14 cellular contexts compared by ENCODE assay signal in genomic region chr5:158880514-158881001, GRCh38.
DNase-seq lines count a peak whose midpoint lies in the region; ATAC-seq and TF ChIP-seq lines count a peak whose summit lies in the region.
"Had no signal": no experiment of that assay in that cellular context is flagged by ENCODE, and none has a peak within 500 bp of the region (broad histone marks: within the 10 kb centered on the region; RNA-seq: fewer than 3 reads in every experiment).

No MANE protein-coding gene starts in this region.

- TF ChIP-seq CTCF in activated CD8-positive, alpha-beta T cell treated with anti-CD3 and anti-CD28 coated beads for 36 hours (IDR thresholded peaks at IDR 0.05): no peak
- peak; percentile 66 for TF ChIP-seq CTCF in chondrocyte (IDR thresholded peaks at IDR 0.05)

- peak; percentile 55 for ATAC-seq in activated CD8-positive, alpha-beta T cell treated with anti-CD3 and anti-CD28 coated beads for 36 hours
- no peak for ATAC-seq in activated CD8-positive, alpha-beta T cell treated with anti-CD3 and anti-CD28 coated beads, Interleukin-2, amount 10 ng/mL, durations not matched to agents 7 days and 5 days
- ATAC-seq in stimulated activated memory B cell treated with anti-CD40 and anti-IgM and Interleukin-4, amounts not matched to agents 10 μg/mL and 1 μg/mL and 100 μg/mL, for 72 hours: peak; percentile 49
- ATAC-seq in GM21576 (IDR thresholded peaks at IDR 0.05; ENCODE audit: unreplicated experiment) (no peak), GM18907 (IDR thresholded peaks at IDR 0.05; ENCODE audit: unreplicated experiment) (no peak)
- ATAC-seq: HCT116, K562, left ventricle myocardium superior had no signal

- no peak overlapping the region for H3K4me3 Mint-ChIP-seq in activated CD8-positive, alpha-beta T cell treated with anti-CD3 and anti-CD28 coated beads for 36 hours
- no peak overlapping the region for H3K4me3 Mint-ChIP-seq in activated CD8-positive, alpha-beta T cell treated with anti-CD3 and anti-CD28 coated beads, Interleukin-2, amount 10 ng/mL, durations not matched to agents 7 days and 5 days
- H3K4me3 Mint-ChIP-seq in chondrocyte (ENCODE audit: unreplicated experiment): no peak overlapping the region
- H3K4me3 Mint-ChIP-seq in stimulated activated memory B cell treated with anti-CD40 and anti-IgM and Interleukin-4, amounts not matched to agents 10 μg/mL and 1 μg/mL and 100 μg/mL, for 72 hours: peak overlapping the region; percentile 74
- H3K4me3 Mint-ChIP-seq: activated CD4-positive, alpha-beta T cell treated with anti-CD3 and anti-CD28 coated beads, Interleukin-2, amount 10 ng/mL, durations not matched to agents 7 days and 5 days; activated naive CD8-positive, alpha-beta T cell had no signal

- peaks cover 16% of the 10 kb centered on the region for H3K4me1 Mint-ChIP-seq in activated CD8-positive, alpha-beta T cell treated with anti-CD3 and anti-CD28 coated beads for 36 hours (ENCODE audit: low read depth)
- H3K4me1 Mint-ChIP-seq in activated CD8-positive, alpha-beta T cell treated with anti-CD3 and anti-CD28 coated beads, Interleukin-2, amount 10 ng/mL, durations not matched to agents 7 days and 5 days (ENCODE audit: low read depth): peaks cover 4% of the 10 kb centered on the region
- peaks cover 85% of the 10 kb centered on the region for H3K4me1 Mint-ChIP-seq in chondrocyte (ENCODE audit: low read depth)
- H3K4me1 Mint-ChIP-seq in stimulated activated memory B cell treated with anti-CD40 and anti-IgM and Interleukin-4, amounts not matched to agents 10 μg/mL and 1 μg/mL and 100 μg/mL, for 72 hours: peaks cover 97% of the 10 kb centered on the region

- no peak overlapping the region for H3K27ac Mint-ChIP-seq in activated CD8-positive, alpha-beta T cell treated with anti-CD3 and anti-CD28 coated beads for 36 hours
- no peak overlapping the region for H3K27ac Mint-ChIP-seq in activated CD8-positive, alpha-beta T cell treated with anti-CD3 and anti-CD28 coated beads, Interleukin-2, amount 10 ng/mL, durations not matched to agents 7 days and 5 days
- H3K27ac Mint-ChIP-seq in chondrocyte (ENCODE audit: unreplicated experiment): peak overlapping the region; percentile 88
- peak overlapping the region; percentile 84 for H3K27ac Mint-ChIP-seq in stimulated activated memory B cell treated with anti-CD40 and anti-IgM and Interleukin-4, amounts not matched to agents 10 μg/mL and 1 μg/mL and 100 μg/mL, for 72 hours
- H3K27ac Mint-ChIP-seq: activated CD4-positive, alpha-beta T cell treated with anti-CD3 and anti-CD28 coated beads, Interleukin-2, amount 10 ng/mL, durations not matched to agents 7 days and 5 days; activated naive CD8-positive, alpha-beta T cell had no signal

- intact Hi-C loops in activated CD8-positive, alpha-beta T cell treated with anti-CD3 and anti-CD28 coated beads for 36 hours (cut with micrococcal nuclease): no loop called here

- peak; percentile 19 for DNase-seq in activated CD8-positive, alpha-beta T cell treated with anti-CD3 and anti-CD28 coated beads for 36 hours
- DNase-seq in activated CD8-positive, alpha-beta T cell treated with anti-CD3 and anti-CD28 coated beads, Interleukin-2, amount 10 ng/mL, durations not matched to agents 7 days and 5 days: no peak
- DNase-seq in NCI-H446 treated with DMSO at 0.1 percent for 48 hours (lab: John Stamatoyannopoulos, UW) (peak; percentile 40), chondrocyte (ENCODE audit: low spot score) (no peak), SIG-M5 (lab: John Stamatoyannopoulos, UW) (no peak)
- DNase-seq: activated CD4-positive, alpha-beta T cell treated with anti-CD3 and anti-CD28 coated beads, Interleukin-2, amount 10 ng/mL, durations not matched to agents 7 days and 5 days; left ventricle myocardium superior; posterior cingulate gyrus had no signal

- H3K36me3 Mint-ChIP-seq in activated CD8-positive, alpha-beta T cell treated with anti-CD3 and anti-CD28 coated beads for 36 hours (ENCODE audit: low read depth): no peaks in the 10 kb centered on the region
- H3K36me3 Mint-ChIP-seq in activated CD8-positive, alpha-beta T cell treated with anti-CD3 and anti-CD28 coated beads, Interleukin-2, amount 10 ng/mL, durations not matched to agents 7 days and 5 days (ENCODE audit: low read depth): no peaks in the 10 kb centered on the region
- H3K36me3 Mint-ChIP-seq in chondrocyte (ENCODE audit: low read depth): no peaks in the 10 kb centered on the region
- peaks cover 4% of the 10 kb centered on the region for H3K36me3 Mint-ChIP-seq in stimulated activated memory B cell treated with anti-CD40 and anti-IgM and Interleukin-4, amounts not matched to agents 10 μg/mL and 1 μg/mL and 100 μg/mL, for 72 hours
- H3K36me3 Mint-ChIP-seq: activated naive CD8-positive, alpha-beta T cell had no signal

- CTCF ChIA-PET in activated CD8-positive, alpha-beta T cell treated with anti-CD3 and anti-CD28 coated beads for 36 hours (lab: Charles Lee): no interaction called here
- CTCF ChIA-PET in activated CD8-positive, alpha-beta T cell treated with anti-CD3 and anti-CD28 coated beads, Interleukin-2, amount 10 ng/mL, durations not matched to agents 7 days and 5 days (lab: Charles Lee): no interaction called here

- no peaks in the 10 kb centered on the region for H3K27me3 Mint-ChIP-seq in activated CD8-positive, alpha-beta T cell treated with anti-CD3 and anti-CD28 coated beads for 36 hours
- H3K27me3 Mint-ChIP-seq in activated CD8-positive, alpha-beta T cell treated with anti-CD3 and anti-CD28 coated beads, Interleukin-2, amount 10 ng/mL, durations not matched to agents 7 days and 5 days (ENCODE audit: low read depth): no peaks in the 10 kb centered on the region
- no peaks in the 10 kb centered on the region for H3K27me3 Mint-ChIP-seq in chondrocyte (ENCODE audit: low read depth)
- no peaks in the 10 kb centered on the region for H3K27me3 Mint-ChIP-seq in stimulated activated memory B cell treated with anti-CD40 and anti-IgM and Interleukin-4, amounts not matched to agents 10 μg/mL and 1 μg/mL and 100 μg/mL, for 72 hours
- H3K27me3 Mint-ChIP-seq: activated CD4-positive, alpha-beta T cell treated with anti-CD3 and anti-CD28 coated beads, Interleukin-2, amount 10 ng/mL, durations not matched to agents 7 days and 5 days; activated naive CD8-positive, alpha-beta T cell had no signal

- POLR2A ChIA-PET in activated CD8-positive, alpha-beta T cell treated with anti-CD3 and anti-CD28 coated beads for 36 hours (lab: Charles Lee): no interaction called here
- POLR2A ChIA-PET in activated CD8-positive, alpha-beta T cell treated with anti-CD3 and anti-CD28 coated beads, Interleukin-2, amount 10 ng/mL, durations not matched to agents 7 days and 5 days (lab: Charles Lee): no interaction called here

- H3K9me3 Mint-ChIP-seq in activated CD8-positive, alpha-beta T cell treated with anti-CD3 and anti-CD28 coated beads for 36 hours: no peaks in the 10 kb centered on the region
- H3K9me3 Mint-ChIP-seq in activated CD8-positive, alpha-beta T cell treated with anti-CD3 and anti-CD28 coated beads, Interleukin-2, amount 10 ng/mL, durations not matched to agents 7 days and 5 days (ENCODE audit: insufficient read depth): no peaks in the 10 kb centered on the region
- no peaks in the 10 kb centered on the region for H3K9me3 Mint-ChIP-seq in chondrocyte (ENCODE audit: low read depth)
- no peaks in the 10 kb centered on the region for H3K9me3 Mint-ChIP-seq in stimulated activated memory B cell treated with anti-CD40 and anti-IgM and Interleukin-4, amounts not matched to agents 10 μg/mL and 1 μg/mL and 100 μg/mL, for 72 hours
- H3K9me3 Mint-ChIP-seq: activated CD4-positive, alpha-beta T cell treated with anti-CD3 and anti-CD28 coated beads, Interleukin-2, amount 10 ng/mL, durations not matched to agents 7 days and 5 days had no signal

Comparison
In these comparisons a context has a peak if more than half of its experiments do, and no peak if none do; other contexts are left out.
1. ATAC-seq: peak in activated CD8-positive, alpha-beta T cell treated with anti-CD3 and anti-CD28 coated beads for 36 hours (single experiment) and stimulated activated memory B cell treated with anti-CD40 and anti-IgM and Interleukin-4, amounts not matched to agents 10 μg/mL and 1 μg/mL and 100 μg/mL, for 72 hours (single experiment); none in activated CD8-positive, alpha-beta T cell treated with anti-CD3 and anti-CD28 coated beads, Interleukin-2, amount 10 ng/mL, durations not matched to agents 7 days and 5 days (single experiment), GM21576 (single experiment) and GM18907 (single experiment).
2. DNase-seq: peak in activated CD8-positive, alpha-beta T cell treated with anti-CD3 and anti-CD28 coated beads for 36 hours (single experiment) and NCI-H446 treated with DMSO at 0.1 percent for 48 hours (single experiment); none in activated CD8-positive, alpha-beta T cell treated with anti-CD3 and anti-CD28 coated beads, Interleukin-2, amount 10 ng/mL, durations not matched to agents 7 days and 5 days (single experiment), chondrocyte (single experiment) and SIG-M5 (single experiment).
3. H3K27ac Mint-ChIP-seq: peak in chondrocyte (single experiment) and stimulated activated memory B cell treated with anti-CD40 and anti-IgM and Interleukin-4, amounts not matched to agents 10 μg/mL and 1 μg/mL and 100 μg/mL, for 72 hours (single experiment); none in activated CD8-positive, alpha-beta T cell treated with anti-CD3 and anti-CD28 coated beads for 36 hours (single experiment) and activated CD8-positive, alpha-beta T cell treated with anti-CD3 and anti-CD28 coated beads, Interleukin-2, amount 10 ng/mL, durations not matched to agents 7 days and 5 days (single experiment).